ENCODE assay signal across 8 cellular contexts in genomic region chr12:48350249-48351021, GRCh38. TPM values are rescaled to one million over a fixed set of nuclear protein-coding genes. Genes with fewer than 3 reads are reported as not detected.
A peak's percentile ranks its signal among the peaks of the same experiment; 100 is the strongest.
DNase-seq lines count a peak whose midpoint lies in the region; ATAC-seq and TF ChIP-seq lines count a peak whose summit lies in the region.

Gene ZNF641, minus strand, starts transcription at chr12:48350919. Its CDS starts 2,829 bp downstream, at chr12:48348090.

- H3K9ac ChIP-seq in liver (ENCODE audit: low read depth in 1 of 2, low read length in 2 of 2), result peak within 1 kb of the TSS; percentile 67 to 81

- peaks cover 6% of the 10 kb centered on the region; the same call in 1 of the 2 replicates for H3K36me3 ChIP-seq in ACC112 (ENCODE audit: insufficient read depth, low read length)
- peaks cover 8 to 22% (median 19%) of the 10 kb centered on the region in 4 donors for H3K36me3 ChIP-seq in liver (ENCODE audit: control insufficient read depth in 4 of 4, insufficient read depth in 3 of 4, low read depth in 1 of 4, low read length in 3 of 4)

- ATAC-seq in GM18858 (IDR thresholded peaks at IDR 0.05; ENCODE audit: unreplicated experiment), result peak; percentile 74
- ATAC-seq in HG03064 (IDR thresholded peaks at IDR 0.05; ENCODE audit: low read depth, unreplicated experiment), result peak; percentile 80

- H3K4me3 ChIP-seq in ACC112 (ENCODE audit: low read depth, low read length), result peak within 1 kb of the TSS; percentile 80
- peak within 1 kb of the TSS; percentile 82 to 90 (median 87) for H3K4me3 ChIP-seq in liver (ENCODE audit: low read depth in 1 of 3, low read length in 3 of 3)

- H3K27me3 ChIP-seq in ACC112 (ENCODE audit: insufficient read depth, low read length), result peaks cover 16% of the 10 kb centered on the region
- H3K27me3 ChIP-seq in liver (ENCODE audit: control insufficient read depth in 4 of 4, insufficient read depth in 4 of 4, low read length in 3 of 4), result no peaks in the 10 kb centered on the region

- no peaks in the 10 kb centered on the region for H3K27me3 Mint-ChIP-seq in dendritic cell treated with granulocyte-macrophage colony-stimulating factor and Interleukin-4, amounts not matched to agents 40 ng/mL and 50 ng/mL, for 4 days

- peak; percentile 4 for DNase-seq in NCI-H345 treated with DMSO at 0.1 percent for 48 hours (lab: John Stamatoyannopoulos, UW; ENCODE audit: unreplicated experiment)
- DNase-seq in activated CD4-positive, alpha-beta T cell treated with anti-CD3 and anti-CD28 coated beads, Interleukin-2, amount 50 U/mL, for 1 hour, result peak; percentile 79
- peak; percentile 72 for DNase-seq in stimulated activated CD4-positive, alpha-beta T cell treated with anti-CD3 and anti-CD28 coated beads, Interleukin-4, amount 100 ng/mL, for 24 hours

- peak within 1 kb of the TSS; percentile 99 for H3K27ac Mint-ChIP-seq in dendritic cell treated with granulocyte-macrophage colony-stimulating factor and Interleukin-4, amounts not matched to agents 40 ng/mL and 50 ng/mL, for 4 days

- H3K4me3 Mint-ChIP-seq in dendritic cell treated with granulocyte-macrophage colony-stimulating factor and Interleukin-4, amounts not matched to agents 40 ng/mL and 50 ng/mL, for 4 days, result peak within 1 kb of the TSS; percentile 98

- H3K9me3 Mint-ChIP-seq in dendritic cell treated with granulocyte-macrophage colony-stimulating factor and Interleukin-4, amounts not matched to agents 40 ng/mL and 50 ng/mL, for 4 days, result no peaks in the 10 kb centered on the region

- H2AFZ ChIP-seq in ACC112 (ENCODE audit: low read length, unreplicated experiment), result peak within 1 kb of the TSS; percentile 84

- peaks cover 60% of the 10 kb centered on the region for H3K4me1 Mint-ChIP-seq in dendritic cell treated with granulocyte-macrophage colony-stimulating factor and Interleukin-4, amounts not matched to agents 40 ng/mL and 50 ng/mL, for 4 days (ENCODE audit: low read depth)

- H3K4me1 ChIP-seq in ACC112 (ENCODE audit: control insufficient read depth, insufficient read depth, low read length, unreplicated experiment) (peaks cover 12% of the 10 kb centered on the region), liver (ENCODE audit: control insufficient read depth in 4 of 4, insufficient read depth in 4 of 4, low read length in 3 of 4) (peaks cover 3 to 11% (median 9%) of the 10 kb centered on the region in 4 donors)

- no peaks in the 10 kb centered on the region for H3K9me3 ChIP-seq in liver (ENCODE audit: control insufficient read depth in 4 of 4, low read length in 3 of 4)

- WGBS in liver, result under 1% methylated on average over 61 of the region's 61 CpGs

- H3K36me3 Mint-ChIP-seq in dendritic cell treated with granulocyte-macrophage colony-stimulating factor and Interleukin-4, amounts not matched to agents 40 ng/mL and 50 ng/mL, for 4 days (ENCODE audit: low read depth), result peaks cover 47% of the 10 kb centered on the region

- no peak for TF ChIP-seq CTCF in liver (IDR thresholded peaks at IDR 0.05; ENCODE audit: low read depth, low read length, missing input control)

- intact Hi-C loops in dendritic cell treated with granulocyte-macrophage colony-stimulating factor and Interleukin-4, amounts not matched to agents 40 ng/mL and 50 ng/mL, for 4 days (cut with micrococcal nuclease), result loop anchor here (2.0 to 5.0 kb wide), 2 partner anchors 53 to 152 kb away; no protein-coding TSS in a partner anchor

- no peak for TF ChIP-seq RAD21 in liver (IDR thresholded peaks at IDR 0.05)

- H3K79me2 ChIP-seq in ACC112 (ENCODE audit: control insufficient read depth, insufficient read depth, low read length, unreplicated experiment), result no peaks in the 10 kb centered on the region

- H3K27ac ChIP-seq in ACC112 (ENCODE audit: low read depth, low read length) (peak within 1 kb of the TSS; percentile 1; the same call in 1 of the 2 replicates), liver (ENCODE audit: low read depth in 1 of 2, low read length in 2 of 2) (peak within 1 kb of the TSS; percentile 87 to 95)

TF ChIP-seq in liver, 16 proteins besides CTCF, POLR2A, EP300 and RAD21:
- no peak for TF ChIP-seq FOXA2 (IDR thresholded peaks at IDR 0.05)
- no peak for TF ChIP-seq FOXA1 (IDR thresholded peaks at IDR 0.05)
- peak in 1 of 2 donors; percentile 59 for TF ChIP-seq GABPA (IDR thresholded peaks at IDR 0.05 in 1 of 2, conservative IDR thresholded peaks at IDR 0.05 in 1 of 2)

RNA-seq across cellular contexts. Expression of gene ZNF641, which starts in this region (rescaled TPM):
- total RNA-seq in liver, result 10 to 100 TPM in 1 of 2 donors, 1 to 10 TPM in 1; 8.1 to 15.8 TPM
- 1 to 10 TPM; 3.0 to 4.2 TPM for polyA plus RNA-seq in liver

Comparison
In these comparisons a context has a peak if more than half of its experiments do, and no peak if none do; other contexts are left out.
1. Peak in every context shown above with its lines: DNase-seq, ATAC-seq, H3K4me3 ChIP-seq and H3K27ac ChIP-seq.
2. DNase-seq: peak in every context shown above with its lines; median percentile 79 in activated CD4-positive, alpha-beta T cell treated with anti-CD3 and anti-CD28 coated beads, Interleukin-2, amount 50 U/mL, for 1 hour; 72 in stimulated activated CD4-positive, alpha-beta T cell treated with anti-CD3 and anti-CD28 coated beads, Interleukin-4, amount 100 ng/mL, for 24 hours; 4 in NCI-H345 treated with DMSO at 0.1 percent for 48 hours.